ENCODE assay signal across 9 cellular contexts in the genomic region with DNA sequence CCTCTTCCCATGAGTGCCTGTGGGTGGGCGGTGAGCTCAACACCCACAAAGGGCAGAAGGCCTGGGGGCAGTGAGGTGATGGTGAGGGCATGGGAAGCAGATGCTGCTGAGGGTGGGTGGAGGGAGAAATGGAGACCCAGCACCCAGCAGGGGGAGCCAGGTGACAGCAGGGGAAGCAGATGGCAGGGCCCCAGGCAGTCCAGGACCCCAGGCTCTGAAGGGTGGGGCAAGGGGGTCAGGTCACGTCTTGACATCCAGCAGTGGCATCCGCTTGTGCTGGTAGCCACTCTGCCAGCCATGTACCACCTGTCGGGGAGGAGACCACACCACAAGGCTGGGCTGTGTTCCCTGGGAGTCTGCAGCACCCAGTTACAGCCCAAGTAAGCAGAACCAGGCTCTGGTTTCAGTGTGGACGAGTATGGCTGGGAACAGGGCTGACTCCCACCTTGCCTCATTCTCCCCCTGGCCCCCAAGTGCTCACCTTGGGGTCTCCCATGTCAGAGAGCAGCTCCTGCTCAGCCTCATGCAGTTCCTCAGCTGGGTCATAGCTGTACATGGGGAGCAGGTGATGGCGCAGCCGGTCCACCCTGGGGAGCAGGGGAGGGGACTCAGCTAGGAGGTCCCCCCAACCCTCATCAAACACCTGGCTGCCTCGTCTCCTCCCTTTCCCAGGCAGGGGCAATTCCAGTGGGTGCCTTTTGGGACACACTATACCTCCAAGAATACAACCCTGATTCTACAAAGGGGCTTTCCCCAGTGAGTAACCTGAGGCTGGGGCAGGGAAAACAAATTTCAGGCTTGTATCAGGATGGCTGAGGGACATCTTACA. TPM values are rescaled to one million over a fixed set of nuclear protein-coding genes. Genes with fewer than 3 reads are reported as not detected.
DNase-seq lines count a peak whose midpoint lies in the region; ATAC-seq, FAIRE-seq and TF ChIP-seq lines count a peak whose summit lies in the region.
"Had no signal": no experiment of that assay in that cellular context is flagged by ENCODE, and none has a peak within 500 bp of the region (broad histone marks: within the 10 kb centered on the region; RNA-seq: fewer than 3 reads in every experiment).

No MANE protein-coding gene starts in this region.

- POLR2A ChIA-PET in CD8-positive, alpha-beta T cell (lab: Charles Lee) = interaction anchor here (3.9 to 4.6 kb wide), 2 partner anchors 10 to 23 kb away, joined by 17 to 31 read pairs; a partner anchor contains a TSS
- POLR2A ChIA-PET in HepG2 (lab: Yijun Ruan, JAX) = interaction anchor here (5.9 kb wide), 1 partner anchor 170 kb away, joined by 100 read pairs; no protein-coding TSS in a partner anchor

- peak; percentile 37 for FAIRE-seq in HepG2 (lab: Jason Lieb, UNC)
- FAIRE-seq: TTC549 had no signal

- H3K14ac ChIP-seq in H9 (ENCODE audit: insufficient read depth, low read length) = no peak overlapping the region

- no peak overlapping the region for H4K5ac ChIP-seq in H9 (ENCODE audit: insufficient read length, low read depth, low read length)

- no peak overlapping the region for H3K56ac ChIP-seq in H9 (ENCODE audit: insufficient read length, low read depth, low read length)

- H3K18ac ChIP-seq in H9 (ENCODE audit: insufficient read length, low read depth, low read length) = no peak overlapping the region

- H3K4me1 Mint-ChIP-seq in CD8-positive, alpha-beta T cell (ENCODE audit: low read depth) = peaks cover 53% of the 10 kb centered on the region
- H3K4me1 Mint-ChIP-seq in H9 = peaks cover 45 to 51% of the 10 kb centered on the region in 2 experiments

- no peak for ATAC-seq in CD8-positive, alpha-beta T cell
- ATAC-seq in HepG2 (peak; percentile 35), GM19035 (IDR thresholded peaks at IDR 0.05; ENCODE audit: unreplicated experiment) (no peak)

- no peak overlapping the region for H2BK15ac ChIP-seq in H9 (ENCODE audit: low read depth, low read length)

- H4K91ac ChIP-seq in H9 (ENCODE audit: insufficient read length, low read depth, low read length) = no peak overlapping the region

- no CpG with 5 or more reads among the region's 8 CpGs for WGBS in H9 (ENCODE audit: extremely low coverage, insufficient read length, low lambda C conversion rate)
- 73% methylated on average over 2 of the region's 8 CpGs for WGBS in HepG2 (ENCODE audit: low lambda C conversion rate)

- no peaks in the 10 kb centered on the region for H3K9me3 Mint-ChIP-seq in CD8-positive, alpha-beta T cell
- H3K9me3 Mint-ChIP-seq in H9 = no peaks in the 10 kb centered on the region

- in situ Hi-C loops in HepG2 (cut with HindIII; ENCODE audit: extremely low pct_ligation_motif_present, low pct_unique_long_range_greater_than_20kb) = loop anchor here (5.0 to 25.0 kb wide), 2 partner anchors 171 to 366 kb away; no protein-coding TSS in a partner anchor

- TF ChIP-seq CTCF in CD8-positive, alpha-beta T cell (IDR thresholded peaks at IDR 0.05) = peak; percentile 47
- TF ChIP-seq CTCF in H9 (conservative IDR thresholded peaks at IDR 0.05) (peak; percentile 58), HepG2 (CRISPR knock-in tag; IDR thresholded peaks at IDR 0.05) (peak; percentile 94)

- no peak overlapping the region for H2BK20ac ChIP-seq in H9 (ENCODE audit: low read depth, low read length, poor library complexity, severe bottlenecking)

- DNase-seq in CD8-positive, alpha-beta T cell = peak in 5 of 7 experiments; percentile 38 to 64 (median 57)
- DNase-seq in H9 (peak; percentile 89), RPMI8226 (peak; percentile 56), adipocyte (ENCODE audit: low read depth) (peak; percentile 53), HepG2 (ENCODE audit: low spot score) (peak; percentile 49), medulla oblongata (ENCODE audit: extremely low spot score) (no peak), GM19238 (ENCODE audit: insufficient read length, low spot score) (no peak)

- H2BK120ac ChIP-seq in H9 (ENCODE audit: low read depth, low read length, poor library complexity, severe bottlenecking) = no peak overlapping the region

- H3T11ph ChIP-seq in H9 (ENCODE audit: low read length) = no peak overlapping the region

- no peak overlapping the region for H3K27ac ChIP-seq in CD8-positive, alpha-beta T cell (ENCODE audit: low read depth, low read length)
- no peak overlapping the region for H3K27ac ChIP-seq in H9 (ENCODE audit: insufficient read length, low read depth, low read length)
- H3K27ac ChIP-seq in HepG2 (ENCODE audit: extremely low read length, insufficient read depth, low read length) = no peak overlapping the region

- no peak overlapping the region for H3K9ac ChIP-seq in H9 (ENCODE audit: extremely low read depth, insufficient read length, low read length)
- H3K9ac ChIP-seq in adipocyte (ENCODE audit: low read length) = no peak overlapping the region
- H3K9ac ChIP-seq in HepG2 (ENCODE audit: insufficient read depth, low read depth, low read length) = no peak overlapping the region

- H3K23me2 ChIP-seq in H9 (ENCODE audit: insufficient read length, low read depth, low read length, poor library complexity, severe bottlenecking) = peaks cover 4% of the 10 kb centered on the region

- H3K23ac ChIP-seq in H9 (ENCODE audit: insufficient read length, low read depth, low read length) = no peak overlapping the region

- peak; percentile 40 to 52; a peak in 3 of 4 replicates for TF ChIP-seq POLR2A in HepG2 (IDR thresholded peaks at IDR 0.05; ENCODE audit: insufficient read depth in 1 of 2, low read depth in 2 of 2, low read length in 2 of 2)

- peak overlapping the region; percentile 66 for H3K4me3 Mint-ChIP-seq in CD8-positive, alpha-beta T cell
- peak overlapping the region in 1 of 2 experiments; percentile 18; a peak in 1 of 5 replicates for H3K4me3 Mint-ChIP-seq in H9

- H2AFZ ChIP-seq in H9 (ENCODE audit: low read length) (no peak overlapping the region), HepG2 (ENCODE audit: low read length) (no peak overlapping the region)

- no peak overlapping the region for H3K4me2 ChIP-seq in H9 (ENCODE audit: insufficient read depth, insufficient read length, low read length)
- no peak overlapping the region for H3K4me2 ChIP-seq in HepG2 (ENCODE audit: low read depth, low read length)

- no TSS peak for BruUV-seq in HepG2 (replicated peaks; lab: Mats Ljungman, UMichigan)

- no peak overlapping the region for H2AK5ac ChIP-seq in H9 (ENCODE audit: insufficient read length, low read length)

- no peak overlapping the region for H4K8ac ChIP-seq in H9 (replicated peaks; ENCODE audit: insufficient read length, low read depth, low read length)

- no peak overlapping the region for H3K4ac ChIP-seq in H9 (ENCODE audit: low read depth, low read length)

- H3K9me3 ChIP-seq in CD8-positive, alpha-beta T cell (ENCODE audit: low read length) = no peaks in the 10 kb centered on the region
- H3K9me3 ChIP-seq in H9 (ENCODE audit: control insufficient read depth, low read depth, low read length) (no peaks in the 10 kb centered on the region), adipocyte (ENCODE audit: control insufficient read depth, low read length) (no peaks in the 10 kb centered on the region), HepG2 (ENCODE audit: low read length) (no peaks in the 10 kb centered on the region)

- peaks cover 40% of the 10 kb centered on the region for H3K36me3 Mint-ChIP-seq in CD8-positive, alpha-beta T cell
- peaks cover 28 to 45% (median 37%) of the 10 kb centered on the region in 3 experiments for H3K36me3 Mint-ChIP-seq in H9 (ENCODE audit: insufficient read depth in 1 of 3, low read depth in 3 of 3)

- TF ChIP-seq RAD21 in HepG2 (CRISPR knock-in tag; IDR thresholded peaks at IDR 0.05) = peak; percentile 79

- H3K79me2 ChIP-seq in H9 (ENCODE audit: insufficient read depth, low read length) (no peaks in the 10 kb centered on the region), HepG2 (ENCODE audit: insufficient read depth, low read length) (no peaks in the 10 kb centered on the region)

- CTCF ChIA-PET in CD8-positive, alpha-beta T cell (lab: Charles Lee) = interaction anchor here (0.6 to 5.8 kb wide), 9 partner anchors 10 to 166 kb away, joined by 3 to 83 read pairs (median 3); a partner anchor contains a TSS
- CTCF ChIA-PET in HepG2 (lab: Yijun Ruan, JAX; ENCODE audit: low intra/inter-chr PET ratio, low total read pairs) = interaction anchor here (0.7 kb wide), 1 partner anchor 168 kb away, joined by 3 read pairs; no protein-coding TSS in a partner anchor

- no peak overlapping the region for H2BK12ac ChIP-seq in H9 (ENCODE audit: insufficient read length, low read depth, low read length)

- H3K4me1 ChIP-seq in CD8-positive, alpha-beta T cell (ENCODE audit: insufficient read depth, low read length) = peaks cover 23% of the 10 kb centered on the region
- H3K4me1 ChIP-seq in H9 (ENCODE audit: insufficient read depth, low read length) (no peaks in the 10 kb centered on the region), adipocyte (ENCODE audit: control insufficient read depth, insufficient read depth, low read length) (peaks cover 32% of the 10 kb centered on the region), HepG2 (ENCODE audit: insufficient read depth, low read length) (peaks cover 56% of the 10 kb centered on the region)

- peak overlapping the region; percentile 83 for H3K27ac Mint-ChIP-seq in CD8-positive, alpha-beta T cell
- H3K27ac Mint-ChIP-seq in H9 = peak overlapping the region in 2 of 3 experiments; percentile 85 to 93; a peak in 4 of 7 replicates

- intact Hi-C loops in CD8-positive, alpha-beta T cell (cut with DNase I, micrococcal nuclease) = loop anchor here (5.0 kb wide), 3 partner anchors 281 to 546 kb away; a partner anchor contains a TSS
- intact Hi-C loops in HepG2 (cut with micrococcal nuclease; ENCODE audit: unreplicated experiment) = loop anchor here (5.0 kb wide), 1 partner anchor 361 kb away; no protein-coding TSS in a partner anchor

- no peak overlapping the region for H3K4me3 ChIP-seq in CD8-positive, alpha-beta T cell (ENCODE audit: low read depth, low read length)
- H3K4me3 ChIP-seq in adipocyte (ENCODE audit: low read length) (no peak overlapping the region), HepG2 (replicated peaks in 1 of 3; ENCODE audit: insufficient read depth in 1 of 3, low read depth in 2 of 3, low read length in 3 of 3) (no peak overlapping the region)

- peaks cover 3% of the 10 kb centered on the region for H3K79me1 ChIP-seq in H9 (ENCODE audit: insufficient read depth, low read depth, low read length, poor library complexity, severe bottlenecking)

- H3K27me3 Mint-ChIP-seq in CD8-positive, alpha-beta T cell (ENCODE audit: low read depth) = no peaks in the 10 kb centered on the region
- H3K27me3 Mint-ChIP-seq in H9 (ENCODE audit: low read depth) = peaks cover 9% of the 10 kb centered on the region; the same call in 1 of the 2 replicates

- TF ChIP-seq EP300 in HepG2 (IDR thresholded peaks at IDR 0.05; ENCODE audit: low read depth in 2 of 2, low read length in 2 of 2) = no peak
- peak; percentile 49; the same call in 1 of the 2 replicates for TF ChIP-seq EP300 in HepG2 (CRISPR knock-in tag; IDR thresholded peaks at IDR 0.05; ENCODE audit: borderline replicate concordance)

- H3K27me3 ChIP-seq in CD8-positive, alpha-beta T cell (ENCODE audit: insufficient read depth, low read length) = no peaks in the 10 kb centered on the region
- H3K27me3 ChIP-seq in H9 (ENCODE audit: insufficient read depth, low read length) = no peaks in the 10 kb centered on the region
- H3K27me3 ChIP-seq in adipocyte (replicated peaks; ENCODE audit: control insufficient read depth, insufficient read depth, low read length) = no peaks in the 10 kb centered on the region
- H3K27me3 ChIP-seq in HepG2 (ENCODE audit: control insufficient read depth in 1 of 2, insufficient read depth in 2 of 2, low read length in 2 of 2) = no peaks in the 10 kb centered on the region

- H4K20me1 ChIP-seq in H9 (ENCODE audit: control insufficient read depth, insufficient read depth, insufficient read length) (no peaks in the 10 kb centered on the region), HepG2 (ENCODE audit: insufficient read depth, low read length) (0 out of 2 replicates have a peak, but pooled peaks cover 4% of the 10 kb centered on the region)

- H3K36me3 ChIP-seq in CD8-positive, alpha-beta T cell (ENCODE audit: insufficient read depth, low read length) = peaks cover 10% of the 10 kb centered on the region
- H3K36me3 ChIP-seq in adipocyte (ENCODE audit: control insufficient read depth, insufficient read depth, low read length, severe bottlenecking) = peaks cover 13% of the 10 kb centered on the region
- H3K36me3 ChIP-seq in HepG2 (replicated peaks in 1 of 2; ENCODE audit: control insufficient read depth in 1 of 2, insufficient read depth in 2 of 2, low read length in 2 of 2) = peaks cover 15 to 29% of the 10 kb centered on the region in 2 experiments; a peak in 4 of 5 replicates

- no peak overlapping the region for H2BK5ac ChIP-seq in H9 (ENCODE audit: insufficient read length, low read length)

RNA-seq across cellular contexts. Expression of a gene that starts 2.0 kb away (rescaled TPM):
- total RNA-seq in CD8-positive, alpha-beta T cell = 10 to 100 TPM; 12.7 to 14.2 TPM
- total RNA-seq in H9 (2021) (5.1 and 5.4 TPM in 2 replicates), HepG2 (2016; rRNA removed; fragmentation: Illumina TruSeq; extraction: Trizol) (11.2 and 15.3 TPM in 2 replicates)
- total RNA-seq in HepG2 (2016; cell fraction: cytosol; rRNA removed; fragmentation: Illumina TruSeq; extraction: Trizol; ENCODE audit: low read depth) = 78.6 and 81.3 TPM in 2 replicates
- total RNA-seq in HepG2 (2016; cell fraction: insoluble cytoplasmic fraction; rRNA removed; fragmentation: Illumina TruSeq; extraction: Trizol) = 9.2 and 15.5 TPM in 2 replicates
- 58.3 and 62.1 TPM in 2 replicates for total RNA-seq in HepG2 (2016; cell fraction: membrane; rRNA removed; fragmentation: Illumina TruSeq; extraction: Trizol)
- total RNA-seq in HepG2 (2016; cell fraction: nucleus; rRNA removed; fragmentation: Illumina TruSeq; extraction: Trizol) = 7.2 and 10.1 TPM in 2 replicates
- 8.8 and 11.9 TPM in 2 replicates for polyA plus RNA-seq in HepG2 (2011; rRNA removed)
- polyA plus RNA-seq in HepG2 (2011; cell fraction: cytosol; rRNA removed) = 9.0 and 13.2 TPM in 2 replicates
- polyA plus RNA-seq in HepG2 (2011; cell fraction: nucleus; rRNA removed) = 14.4 and 18.0 TPM in 2 replicates
- polyA plus RNA-seq in HepG2 (2012) = 3.4 and 5.5 TPM in 2 replicates
- polyA plus RNA-seq in HepG2 (2016; cell fraction: cytosol; fragmentation: Illumina TruSeq; extraction: Trizol; ENCODE audit: low read depth) = 91.0 and 94.0 TPM in 2 replicates
- polyA plus RNA-seq in HepG2 (2016; cell fraction: insoluble cytoplasmic fraction; fragmentation: Illumina TruSeq; extraction: Trizol; ENCODE audit: low read depth) = 9.6 and 11.4 TPM in 2 replicates
- 61.6 and 63.3 TPM in 2 replicates for polyA plus RNA-seq in HepG2 (2016; cell fraction: membrane; fragmentation: Illumina TruSeq; extraction: Trizol; ENCODE audit: low read depth)
- 13.3 and 16.8 TPM in 2 replicates for polyA plus RNA-seq in HepG2 (2016; cell fraction: nucleus; fragmentation: Illumina TruSeq; extraction: Trizol; ENCODE audit: insufficient read depth, low read depth)
- polyA minus RNA-seq in HepG2 (2011; rRNA and poly(A)+ RNA removed; ENCODE audit: low replicate concordance) = 13.5 and 15.5 TPM in 2 replicates
- 3.9 and 4.0 TPM in 2 replicates for polyA minus RNA-seq in HepG2 (2011; cell fraction: cytosol; rRNA and poly(A)+ RNA removed)
- polyA minus RNA-seq in HepG2 (2011; cell fraction: nucleus; rRNA and poly(A)+ RNA removed) = 5.6 and 6.4 TPM in 2 replicates

RNA-seq across cellular contexts. Expression of a gene that starts 10.1 kb away (rescaled TPM):
- total RNA-seq in CD8-positive, alpha-beta T cell = 100 to 1,000 TPM; 107 to 113 TPM
- total RNA-seq in H9 (2021) = 2,116 and 2,191 TPM in 2 replicates
- total RNA-seq in HepG2 (2016; rRNA removed; fragmentation: Illumina TruSeq; extraction: Trizol) = 145 and 150 TPM in 2 replicates
- 82.4 and 94.2 TPM in 2 replicates for total RNA-seq in HepG2 (2016; cell fraction: cytosol; rRNA removed; fragmentation: Illumina TruSeq; extraction: Trizol; ENCODE audit: low read depth)
- 136 and 144 TPM in 2 replicates for total RNA-seq in HepG2 (2016; cell fraction: insoluble cytoplasmic fraction; rRNA removed; fragmentation: Illumina TruSeq; extraction: Trizol)
- 218 and 242 TPM in 2 replicates for total RNA-seq in HepG2 (2016; cell fraction: membrane; rRNA removed; fragmentation: Illumina TruSeq; extraction: Trizol)
- total RNA-seq in HepG2 (2016; cell fraction: nucleus; rRNA removed; fragmentation: Illumina TruSeq; extraction: Trizol) = 54.7 and 67.6 TPM in 2 replicates
- 110 and 117 TPM in 2 replicates for polyA plus RNA-seq in HepG2 (2011; rRNA removed)
- polyA plus RNA-seq in HepG2 (2011; cell fraction: cytosol; rRNA removed) = 75.3 and 119 TPM in 2 replicates
- 94.8 and 98.5 TPM in 2 replicates for polyA plus RNA-seq in HepG2 (2011; cell fraction: nucleus; rRNA removed)
- 124 and 156 TPM in 2 replicates for polyA plus RNA-seq in HepG2 (2012)
- polyA plus RNA-seq in HepG2 (2016; cell fraction: cytosol; fragmentation: Illumina TruSeq; extraction: Trizol; ENCODE audit: low read depth) = 263 TPM in 2 replicates
- polyA plus RNA-seq in HepG2 (2016; cell fraction: insoluble cytoplasmic fraction; fragmentation: Illumina TruSeq; extraction: Trizol; ENCODE audit: low read depth) = 365 and 450 TPM in 2 replicates
- polyA plus RNA-seq in HepG2 (2016; cell fraction: membrane; fragmentation: Illumina TruSeq; extraction: Trizol; ENCODE audit: low read depth) = 531 and 581 TPM in 2 replicates
- polyA plus RNA-seq in HepG2 (2016; cell fraction: nucleus; fragmentation: Illumina TruSeq; extraction: Trizol; ENCODE audit: insufficient read depth, low read depth) = 216 and 222 TPM in 2 replicates
- 74.1 and 108 TPM in 2 replicates for polyA minus RNA-seq in HepG2 (2011; rRNA and poly(A)+ RNA removed; ENCODE audit: low replicate concordance)
- 75.7 and 94.8 TPM in 2 replicates for polyA minus RNA-seq in HepG2 (2011; cell fraction: cytosol; rRNA and poly(A)+ RNA removed)
- 17.0 and 21.0 TPM in 2 replicates for polyA minus RNA-seq in HepG2 (2011; cell fraction: nucleus; rRNA and poly(A)+ RNA removed)

Comparison
In these comparisons a context has a peak if more than half of its experiments do, and no peak if none do; other contexts are left out.
1. DNase-seq: peak in CD8-positive, alpha-beta T cell (5 of 7), H9 (single experiment), RPMI8226 (single experiment), adipocyte (single experiment) and HepG2 (single experiment); none in medulla oblongata (single experiment) and GM19238 (single experiment).
2. Peak in every context shown above with its lines, with median percentiles within 50 percentile points of each other: CTCF ChIP-seq.